26 cellular contexts compared by ENCODE assay signal in the genomic region with DNA sequence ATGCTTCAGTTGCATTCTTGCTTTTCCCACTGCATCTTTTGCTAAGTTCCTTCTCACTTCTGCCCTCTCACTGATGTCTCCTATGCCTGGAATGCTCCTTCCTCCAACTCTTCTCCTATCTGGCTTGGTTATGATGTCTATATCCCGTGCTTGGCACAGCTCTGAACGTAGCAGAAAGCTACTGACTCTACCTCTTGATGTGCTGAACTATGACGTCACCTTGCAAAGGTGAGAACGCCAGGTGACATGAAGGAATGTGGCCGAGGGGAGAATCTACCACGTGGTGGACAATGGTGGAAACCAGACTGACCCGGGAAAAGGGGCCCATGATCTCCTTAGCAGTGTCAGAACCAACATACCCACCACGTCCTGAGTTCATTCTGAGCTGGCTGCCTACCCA.
"Had no signal": no experiment of that assay in that cellular context is flagged by ENCODE, and none has a peak within 500 bp of the region (broad histone marks: within the 10 kb centered on the region; RNA-seq: fewer than 3 reads in every experiment).

No MANE protein-coding gene starts in this region.

- H3K27ac ChIP-seq: epithelial cell of prostate, esophagus squamous epithelium, gastrocnemius medialis, heart right ventricle, left lung, lower lobe of right lung had no signal

- H3K4me1 ChIP-seq: esophagus squamous epithelium, gastrocnemius medialis, heart right ventricle, left lung, lower lobe of right lung had no signal

- DNase-seq: cortex of kidney; effector CD8-positive, alpha-beta T cell; effector memory CD8-positive, alpha-beta T cell; endodermal cell; erythroblast; esophagus squamous epithelium; foreskin fibroblast; foreskin melanocyte; gastrocnemius medialis; glutamatergic neuron; head of caudate nucleus; heart right ventricle; hippocampal formation; left cardiac atrium; left lung; left ventricle myocardium superior; lower lobe of right lung; mesenchymal stem cell; mucosa of descending colon; naive B cell had no signal

- FAIRE-seq: colon, endometrium, islet of Langerhans, keratinocyte had no signal

- H3K27me3 ChIP-seq: gastrocnemius medialis, left lung had no signal

- H3K9me3 ChIP-seq: esophagus squamous epithelium, gastrocnemius medialis, heart right ventricle, left lung, lower lobe of right lung, mucosa of descending colon had no signal

- H3K36me3 ChIP-seq: esophagus squamous epithelium, gastrocnemius medialis, heart right ventricle, left lung, lower lobe of right lung had no signal

- ATAC-seq: effector memory CD8-positive, alpha-beta T cell; esophagus mucosa; gastrocnemius medialis; heart right ventricle; left cardiac atrium; left lung; left ventricle myocardium superior; lower lobe of right lung; mucosa of descending colon had no signal

- H3K4me3 ChIP-seq: esophagus squamous epithelium, gastrocnemius medialis, heart right ventricle, left lung, lower lobe of right lung, mucosa of descending colon had no signal
